Comparison of ENCODE assay signal across 14 cellular contexts in genomic region chr18:43589611-43590151, GRCh38.
"Had no signal": no experiment of that assay in that cellular context is flagged by ENCODE, and none has a peak within 500 bp of the region (broad histone marks: within the 10 kb centered on the region; RNA-seq: fewer than 3 reads in every experiment).

No MANE protein-coding gene starts in this region.

- H3K4me1 ChIP-seq: body of pancreas, thyroid gland, uterus had no signal

- H3K27ac Mint-ChIP-seq: activated naive CD8-positive, alpha-beta T cell; naive thymus-derived CD8-positive, alpha-beta T cell; progenitor cell of endocrine pancreas; T-helper 2 cell treated with Interferon-gamma antibody and Interleukin-4, amounts not matched to agents 5 μg/mL and 100 μg/mL, for 36 hours had no signal

- H3K9me3 Mint-ChIP-seq: naive thymus-derived CD8-positive, alpha-beta T cell; T-helper 2 cell treated with Interferon-gamma antibody and Interleukin-4, amounts not matched to agents 5 μg/mL and 100 μg/mL, for 36 hours had no signal

- H3K9me3 ChIP-seq: body of pancreas, esophagus squamous epithelium, thyroid gland, uterus had no signal

- H3K4me3 Mint-ChIP-seq: activated naive CD8-positive, alpha-beta T cell; naive thymus-derived CD8-positive, alpha-beta T cell; T-helper 2 cell treated with Interferon-gamma antibody and Interleukin-4, amounts not matched to agents 5 μg/mL and 100 μg/mL, for 36 hours had no signal

- H3K27ac ChIP-seq: body of pancreas, coronary artery, thyroid gland, uterus had no signal

- H3K27me3 ChIP-seq: body of pancreas, esophagus squamous epithelium, thyroid gland, uterus had no signal

- H3K4me1 Mint-ChIP-seq: naive thymus-derived CD8-positive, alpha-beta T cell had no signal

- ATAC-seq: body of pancreas; naive thymus-derived CD8-positive, alpha-beta T cell had no signal

- H3K36me3 Mint-ChIP-seq: activated naive CD8-positive, alpha-beta T cell; naive thymus-derived CD8-positive, alpha-beta T cell had no signal

- DNase-seq: activated CD4-positive, alpha-beta T cell treated with anti-CD3 and anti-CD28 coated beads, Interleukin-2, amount 50 U/mL, for 1 hour; activated CD8-positive, alpha-beta memory T cell treated with anti-CD3 and anti-CD28 coated beads for 24 hours; activated gamma-delta T cell treated with Interleukin-2 at 50 U/mL for 16 hours; amniotic stem cell; esophagus squamous epithelium; naive thymus-derived CD8-positive, alpha-beta T cell; thyroid gland; uterus had no signal

- H3K36me3 ChIP-seq: esophagus squamous epithelium, thyroid gland, uterus had no signal

- H3K4me3 ChIP-seq: body of pancreas, coronary artery, lung, thyroid gland, uterus had no signal

- H3K27me3 Mint-ChIP-seq: activated naive CD8-positive, alpha-beta T cell had no signal
